In the genomic region with DNA sequence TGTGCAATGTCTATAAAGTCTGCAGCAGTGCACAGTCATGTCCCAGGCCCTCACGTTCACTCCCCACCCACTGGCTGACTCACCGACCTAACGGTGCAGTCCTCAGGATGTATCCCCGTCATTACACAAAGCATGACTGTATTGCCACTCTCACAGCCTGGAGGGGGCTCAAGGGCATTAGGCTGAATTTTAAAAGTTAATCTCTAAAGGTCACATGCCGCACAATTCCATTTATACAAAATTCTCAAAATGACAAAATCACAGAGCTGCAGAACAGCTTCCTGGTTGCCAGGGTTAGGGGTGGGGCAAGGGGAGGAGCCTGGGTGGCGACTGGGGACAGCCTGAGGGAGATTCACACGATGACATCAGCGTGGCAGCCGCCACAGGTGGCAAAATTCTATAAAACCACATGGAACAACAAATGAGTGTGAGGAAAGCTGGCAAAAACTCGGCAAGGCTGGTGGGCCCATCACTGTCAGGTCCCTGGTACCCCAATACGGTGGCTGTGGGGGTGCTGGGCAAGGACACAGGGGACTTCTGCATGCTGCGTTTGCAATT, we compare ENCODE assay signal across 9 cellular contexts.
DNase-seq lines count a peak whose midpoint lies in the region; ATAC-seq and TF ChIP-seq lines count a peak whose summit lies in the region.
"Had no signal": no experiment of that assay in that cellular context is flagged by ENCODE, and none has a peak within 500 bp of the region (broad histone marks: within the 10 kb centered on the region; RNA-seq: fewer than 3 reads in every experiment).

No MANE protein-coding gene starts in this region.

- H3K4me1 ChIP-seq in Karpas-422 (ENCODE audit: low read length) (no peaks in the 10 kb centered on the region), tibial nerve (no peaks in the 10 kb centered on the region)
- peaks cover 3% of the 10 kb centered on the region for H3K4me1 ChIP-seq in effector memory CD4-positive, alpha-beta T cell (ENCODE audit: control insufficient read depth, insufficient read depth, low read length, poor library complexity, severe bottlenecking)
- H3K4me1 ChIP-seq: breast epithelium had no signal

- H3K9me3 ChIP-seq in Karpas-422 (ENCODE audit: low read length): no peaks in the 10 kb centered on the region
- no peaks in the 10 kb centered on the region for H3K9me3 ChIP-seq in effector memory CD4-positive, alpha-beta T cell (ENCODE audit: control insufficient read depth, low read length)
- no peaks in the 10 kb centered on the region for H3K9me3 ChIP-seq in tibial nerve
- H3K9me3 ChIP-seq: breast epithelium had no signal

- TF ChIP-seq CTCF in AG04449 (IDR thresholded peaks at IDR 0.05; ENCODE audit: insufficient read depth, low read length, missing control alignments) (no peak), GM20000 (IDR thresholded peaks at IDR 0.05; ENCODE audit: extremely low read depth, missing control alignments) (no peak), tibial nerve (IDR thresholded peaks at IDR 0.05) (no peak)

- no peaks in the 10 kb centered on the region for H3K79me2 ChIP-seq in Karpas-422 (ENCODE audit: low read length)

- WGBS in tibial nerve, 2 donors: 51 to 59% methylated on average over 12 of the region's 12 CpGs

- no peak for TF ChIP-seq EP300 in tibial nerve (IDR thresholded peaks at IDR 0.05)

- H3K4me3 ChIP-seq in AG04449 (ENCODE audit: low read depth, low read length) (no peak overlapping the region), Karpas-422 (ENCODE audit: low read length) (peak overlapping the region; percentile 50; the same call in 1 of the 2 replicates), tibial nerve (no peak overlapping the region)
- peak overlapping the region; percentile 42 for H3K4me3 ChIP-seq in effector memory CD4-positive, alpha-beta T cell (ENCODE audit: insufficient read depth, low read depth, low read length, poor library complexity, severe bottlenecking)

- H3K9me2 ChIP-seq in Karpas-422 (replicated peaks; ENCODE audit: insufficient read depth, low read length): no peaks in the 10 kb centered on the region

- POLR2A ChIA-PET in AG04449 (lab: Yijun Ruan, JAX): no interaction called here

- CTCF ChIA-PET in AG04449 (lab: Yijun Ruan, JAX): interaction anchor here (2.2 kb wide), 1 partner anchor 8 kb away, joined by 12 read pairs; no protein-coding TSS in a partner anchor

- peak; percentile 42 for DNase-seq in AG04449 (ENCODE audit: low read depth, low spot score)
- DNase-seq in Karpas-422: peak; percentile 52
- peak; percentile 35 to 61 for DNase-seq in activated CD4-positive, alpha-beta T cell treated with anti-CD3 and anti-CD28 coated beads, Interleukin-2, amount 50 U/mL, for 24 hours (ENCODE audit: low read depth in 1 of 2, low spot score in 1 of 2)
- peak; percentile 59 to 63 (median 60) for DNase-seq in effector memory CD4-positive, alpha-beta T cell
- DNase-seq in pons (ENCODE audit: low spot score): peak; percentile 63
- no peak for DNase-seq in GM20000 (ENCODE audit: low spot score)
- DNase-seq in tibial nerve (ENCODE audit: low spot score in 2 of 2): no peak

- peak overlapping the region; percentile 42 for H3K4me2 ChIP-seq in Karpas-422 (ENCODE audit: low read depth, low read length, poor library complexity, severe bottlenecking)

- H4K20me1 ChIP-seq in Karpas-422 (ENCODE audit: insufficient read depth, low read depth, low read length): no peaks in the 10 kb centered on the region

- ATAC-seq in GM18519 (IDR thresholded peaks at IDR 0.05; ENCODE audit: low FRiP score, unreplicated experiment): no peak

- TF ChIP-seq POLR2A in tibial nerve (IDR thresholded peaks at IDR 0.05): no peak

- H2AFZ ChIP-seq in Karpas-422 (ENCODE audit: low read length): peak overlapping the region; percentile 10; the same call in 1 of the 2 replicates

- no peaks in the 10 kb centered on the region for H3K27me3 ChIP-seq in Karpas-422 (ENCODE audit: low read length)
- H3K27me3 ChIP-seq in effector memory CD4-positive, alpha-beta T cell (replicated peaks; ENCODE audit: control insufficient read depth, insufficient read depth, low read length, poor library complexity, severe bottlenecking): peaks cover 4% of the 10 kb centered on the region
- H3K27me3 ChIP-seq in tibial nerve: peaks cover 0 to 4% of the 10 kb centered on the region in 2 donors
- H3K27me3 ChIP-seq: breast epithelium had no signal

- H3K36me3 ChIP-seq in Karpas-422 (ENCODE audit: insufficient read depth, low read length) (no peaks in the 10 kb centered on the region), tibial nerve (no peaks in the 10 kb centered on the region)
- no peaks in the 10 kb centered on the region for H3K36me3 ChIP-seq in effector memory CD4-positive, alpha-beta T cell (ENCODE audit: control insufficient read depth, insufficient read depth, low read length)
- H3K36me3 ChIP-seq: breast epithelium had no signal

- H3K9ac ChIP-seq in Karpas-422 (ENCODE audit: low read length): no peak overlapping the region

- no peak overlapping the region for H3K27ac ChIP-seq in Karpas-422 (ENCODE audit: low read length)
- H3K27ac ChIP-seq in effector memory CD4-positive, alpha-beta T cell (ENCODE audit: insufficient read depth, low read length, poor library complexity, severe bottlenecking): peak overlapping the region; percentile 69
- H3K27ac ChIP-seq in tibial nerve: no peak overlapping the region
- H3K27ac ChIP-seq: breast epithelium had no signal

Comparison
In these comparisons a context has a peak if more than half of its experiments do, and no peak if none do; other contexts are left out.
1. DNase-seq: peak in AG04449 (single experiment), Karpas-422 (single experiment), activated CD4-positive, alpha-beta T cell treated with anti-CD3 and anti-CD28 coated beads, Interleukin-2, amount 50 U/mL, for 24 hours (2 of 2), effector memory CD4-positive, alpha-beta T cell (3 of 3) and pons (single experiment); none in GM20000 (single experiment) and tibial nerve (0 of 2).
2. H3K4me3 ChIP-seq: peak in Karpas-422 (single experiment) and effector memory CD4-positive, alpha-beta T cell (single experiment); none in AG04449 (single experiment) and tibial nerve (0 of 4).